In genomic region chr12:2856901-2857495, GRCh38 we compare ENCODE assay signal across 16 cellular contexts. TPM values are rescaled to one million over a fixed set of nuclear protein-coding genes. Genes with fewer than 3 reads are reported as not detected.
DNase-seq lines count a peak whose midpoint lies in the region; ATAC-seq and TF ChIP-seq lines count a peak whose summit lies in the region.
"Had no signal": no experiment of that assay in that cellular context is flagged by ENCODE, and none has a peak within 500 bp of the region (broad histone marks: within the 10 kb centered on the region; RNA-seq: fewer than 3 reads in every experiment).

TEX52 (minus strand) TSS chr12:2857039; CDS start chr12:2857026, 13 bp downstream.

- peaks cover 11% of the 10 kb centered on the region for H3K4me1 Mint-ChIP-seq in HFFc6 (ENCODE audit: low read depth)
- H3K4me1 Mint-ChIP-seq in naive thymus-derived CD4-positive, alpha-beta T cell = peaks cover 0 to 5% (median 2%) of the 10 kb centered on the region in 7 donors

- peak within 1 kb of the TSS; percentile 13; the same call in 1 of the 2 replicates for H3K27ac Mint-ChIP-seq in HFFc6
- peak within 1 kb of the TSS in 3 of 9 donors; percentile 4 to 87 (median 41) for H3K27ac Mint-ChIP-seq in naive thymus-derived CD4-positive, alpha-beta T cell
- H3K27ac Mint-ChIP-seq: activated B cell treated with CpG ODN at 0.5 μM for 24 hours; CD8-positive, alpha-beta T cell had no signal

- no peak within 1 kb of the TSS for H3K9ac ChIP-seq in PC-3 (ENCODE audit: low read length)

- in situ Hi-C loops in Panc1 (cut with HindIII; ENCODE audit: low pct_unique_long_range_greater_than_20kb, low sequenced_read_pairs) = no loop called here

- CTCF ChIA-PET in Panc1 (lab: Charles Lee) = interaction anchor here (0.5 to 0.6 kb wide), 2 partner anchors 17 to 29 kb away, joined by 5 to 14 read pairs; no protein-coding TSS in a partner anchor
- CTCF ChIA-PET in naive thymus-derived CD4-positive, alpha-beta T cell (lab: Charles Lee) = no interaction called here
- CTCF ChIA-PET in PC-3 (lab: Charles Lee) = no interaction called here

- H3K4me1 ChIP-seq in Panc1 (ENCODE audit: control insufficient read depth, insufficient read depth, low read length) (no peaks in the 10 kb centered on the region), PC-3 (ENCODE audit: insufficient read depth, low read length) (no peaks in the 10 kb centered on the region)
- no peaks in the 10 kb centered on the region for H3K4me1 ChIP-seq in naive thymus-derived CD4-positive, alpha-beta T cell (ENCODE audit: control insufficient read depth in 2 of 2, insufficient read depth in 2 of 2, low read length in 2 of 2)

- intact Hi-C loops in Panc1 (cut with micrococcal nuclease; ENCODE audit: unreplicated experiment) = no loop called here
- intact Hi-C loops in naive thymus-derived CD4-positive, alpha-beta T cell (cut with micrococcal nuclease) = no loop called here
- intact Hi-C loops in PC-3 (cut with micrococcal nuclease) = no loop called here

- H2AFZ ChIP-seq in PC-3 (ENCODE audit: low read length) = no peak within 1 kb of the TSS

- H3K36me3 ChIP-seq in Panc1 (ENCODE audit: control insufficient read depth, insufficient read depth, low read length) = no peaks in the 10 kb centered on the region; the same call in none of the 2 replicates
- H3K36me3 ChIP-seq in naive thymus-derived CD4-positive, alpha-beta T cell (ENCODE audit: control insufficient read depth in 2 of 3, insufficient read depth in 3 of 3, low read length in 3 of 3) = peaks cover 0 to 31% (median 0%) of the 10 kb centered on the region in 3 experiments
- H3K36me3 ChIP-seq in PC-3 (ENCODE audit: low read depth, low read length) = peaks cover 21% of the 10 kb centered on the region

- H3K27ac ChIP-seq in Panc1 (ENCODE audit: low read length) = no peak within 1 kb of the TSS
- H3K27ac ChIP-seq in naive thymus-derived CD4-positive, alpha-beta T cell (ENCODE audit: low read depth, low read length) = no peak within 1 kb of the TSS
- no peak within 1 kb of the TSS for H3K27ac ChIP-seq in PC-3 (ENCODE audit: low read length)
- H3K27ac ChIP-seq: SJSA1 had no signal

- H3K27me3 Mint-ChIP-seq in HFFc6 (ENCODE audit: insufficient read depth) = peaks cover 6% of the 10 kb centered on the region
- H3K27me3 Mint-ChIP-seq in naive thymus-derived CD4-positive, alpha-beta T cell = no peaks in the 10 kb centered on the region
- H3K27me3 Mint-ChIP-seq: activated B cell treated with CpG ODN at 0.5 μM for 24 hours had no signal

- H4K20me1 ChIP-seq in PC-3 (ENCODE audit: low read length) = no peaks in the 10 kb centered on the region

- no TSS peak for BruUV-seq in Panc1 (replicated peaks; lab: Mats Ljungman, UMichigan)
- BruUV-seq in PC-3 (replicated peaks; lab: Mats Ljungman, UMichigan) = no TSS peak

- DNase-seq in D341Med (ENCODE audit: low spot score) (peak; percentile 30), HFFc6 (no peak), Panc1 (ENCODE audit: low read depth, low spot score) (no peak), kidney tubule cell (ENCODE audit: low spot score) (peak; percentile 46), foreskin fibroblast (no peak), PC-3 (no peak)
- DNase-seq in naive thymus-derived CD4-positive, alpha-beta T cell = no peak
- DNase-seq: activated B cell treated with CpG ODN at 0.5 μM for 24 hours; activated gamma-delta T cell treated with Interleukin-2 at 50 U/mL for 16 hours; CD8-positive, alpha-beta T cell; cerebellar nuclear complex; mucosa of descending colon; NCI-H524 treated with DMSO at 0.1 percent for 48 hours had no signal

- POLR2A ChIA-PET in Panc1 (lab: Charles Lee) = no interaction called here
- POLR2A ChIA-PET in naive thymus-derived CD4-positive, alpha-beta T cell (lab: Charles Lee) = no interaction called here
- POLR2A ChIA-PET in PC-3 (lab: Charles Lee; ENCODE audit: unreplicated experiment) = no interaction called here

- no peak within 1 kb of the TSS for H3K4me2 ChIP-seq in PC-3 (ENCODE audit: low read length)

- ATAC-seq in Panc1 = peak; percentile 36
- no peak for ATAC-seq in GM19455 (IDR thresholded peaks at IDR 0.05; ENCODE audit: unreplicated experiment)
- ATAC-seq in naive thymus-derived CD4-positive, alpha-beta T cell = no peak
- ATAC-seq in PC-3 = no peak
- ATAC-seq: CD8-positive, alpha-beta T cell; esophagus mucosa; mucosa of descending colon had no signal

- peaks cover 16% of the 10 kb centered on the region; the same call in 1 of the 2 replicates for H3K36me3 Mint-ChIP-seq in HFFc6 (ENCODE audit: low read depth)
- H3K36me3 Mint-ChIP-seq in naive thymus-derived CD4-positive, alpha-beta T cell = peaks cover 0 to 21% (median 8%) of the 10 kb centered on the region in 5 donors

- H3K4me3 ChIP-seq in Panc1 (ENCODE audit: low read depth in 2 of 2, low read length in 2 of 2) (no peak within 1 kb of the TSS), foreskin fibroblast (ENCODE audit: low read depth in 1 of 2, low read length in 2 of 2) (no peak within 1 kb of the TSS), PC-3 (ENCODE audit: low read length) (no peak within 1 kb of the TSS)
- no peak within 1 kb of the TSS for H3K4me3 ChIP-seq in naive thymus-derived CD4-positive, alpha-beta T cell (ENCODE audit: low read length)
- H3K4me3 ChIP-seq: mucosa of descending colon, SJSA1 had no signal

- H3K9me3 Mint-ChIP-seq in HFFc6 = no peaks in the 10 kb centered on the region
- H3K9me3 Mint-ChIP-seq in naive thymus-derived CD4-positive, alpha-beta T cell = no peaks in the 10 kb centered on the region
- H3K9me3 Mint-ChIP-seq: activated B cell treated with CpG ODN at 0.5 μM for 24 hours; CD8-positive, alpha-beta T cell had no signal

- TF ChIP-seq CTCF in HFFc6 (IDR thresholded peaks at IDR 0.05) = no peak
- no peak for TF ChIP-seq CTCF in Panc1 (IDR thresholded peaks at IDR 0.05)
- no peak for TF ChIP-seq CTCF in foreskin fibroblast (IDR thresholded peaks at IDR 0.05; ENCODE audit: low read depth, low read length)
- TF ChIP-seq CTCF in PC-3 (conservative IDR thresholded peaks at IDR 0.05; ENCODE audit: low read depth, low read length) = no peak

- H3K27me3 ChIP-seq in Panc1 (ENCODE audit: control insufficient read depth, insufficient read depth, low read length) (no peaks in the 10 kb centered on the region), PC-3 (ENCODE audit: low read length) (no peaks in the 10 kb centered on the region)
- no peaks in the 10 kb centered on the region for H3K27me3 ChIP-seq in naive thymus-derived CD4-positive, alpha-beta T cell (ENCODE audit: control insufficient read depth in 2 of 2, insufficient read depth in 2 of 2, low read length in 2 of 2)
- H3K27me3 ChIP-seq: SJSA1 had no signal

- H3K9me3 ChIP-seq in Panc1 (ENCODE audit: control insufficient read depth, insufficient read depth, low read depth, low read length) (no peaks in the 10 kb centered on the region), PC-3 (ENCODE audit: low read length) (no peaks in the 10 kb centered on the region)
- H3K9me3 ChIP-seq in naive thymus-derived CD4-positive, alpha-beta T cell (ENCODE audit: control insufficient read depth in 2 of 3, low read length in 3 of 3) = no peaks in the 10 kb centered on the region
- H3K9me3 ChIP-seq: mucosa of descending colon, SJSA1 had no signal

- no peaks in the 10 kb centered on the region for H3F3A ChIP-seq in PC-3 (ENCODE audit: low read length, unreplicated experiment)

- no peak within 1 kb of the TSS for H3K4me3 Mint-ChIP-seq in HFFc6
- H3K4me3 Mint-ChIP-seq in naive thymus-derived CD4-positive, alpha-beta T cell = no peak within 1 kb of the TSS
- H3K4me3 Mint-ChIP-seq: activated B cell treated with CpG ODN at 0.5 μM for 24 hours; CD8-positive, alpha-beta T cell had no signal

- no peaks in the 10 kb centered on the region for H3K9me2 ChIP-seq in PC-3 (replicated peaks; ENCODE audit: low read length)

- no peaks in the 10 kb centered on the region for H3K79me2 ChIP-seq in PC-3 (ENCODE audit: low read length)

RNA-seq across cellular contexts. Expression of gene TEX52, which starts in this region (rescaled TPM):
- not detected for total RNA-seq in HFFc6 (2021; fragmentation: NEBNext Ultra II Directional; extraction: Animal tissue kit (Norgen Biotek cat#: 25700))
- total RNA-seq in Panc1 (2021; ENCODE audit: unreplicated experiment) (not detected), PC-3 (2014; rRNA removed) (not detected in 2 replicates)
- not detected for polyA plus RNA-seq in Panc1 (2012; ENCODE audit: insufficient read length)
- not detected for total RNA-seq in naive thymus-derived CD4-positive, alpha-beta T cell
- not detected for polyA plus RNA-seq in naive thymus-derived CD4-positive, alpha-beta T cell
- total RNA-seq: activated B cell treated with CpG ODN at 0.5 μM for 24 hours; CD8-positive, alpha-beta T cell; esophagus mucosa; mucosa of descending colon; SJSA1 had no signal

Comparison
In these comparisons a context has a peak if more than half of its experiments do, and no peak if none do; other contexts are left out.
1. Peak in ATAC-seq in Panc1; RNA of the gene not detected or under 1 TPM.
2. DNase-seq: peak in D341Med (single experiment) and kidney tubule cell (single experiment); none in HFFc6 (single experiment), Panc1 (single experiment), foreskin fibroblast (0 of 2), naive thymus-derived CD4-positive, alpha-beta T cell (0 of 9) and PC-3 (single experiment).